20 cellular contexts compared by ENCODE assay signal in the genomic region with DNA sequence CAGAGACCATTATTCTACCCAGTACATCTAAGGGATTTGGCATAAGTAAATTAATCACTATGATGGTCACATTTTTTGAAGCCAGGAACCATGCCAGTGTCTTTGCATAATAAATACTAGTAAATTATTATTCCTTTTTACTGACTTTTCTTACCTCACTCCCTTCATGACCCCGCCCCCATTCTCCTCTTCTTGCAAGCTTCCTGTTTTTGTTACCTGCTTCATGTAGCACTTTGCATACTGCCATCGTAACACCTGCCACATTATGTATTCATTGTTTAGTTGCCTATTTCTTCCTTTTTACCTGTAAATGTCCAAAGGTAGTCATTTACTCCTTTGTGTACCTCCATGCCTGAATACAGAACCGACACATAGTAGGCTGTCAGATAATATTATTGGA.
"Had no signal": no experiment of that assay in that cellular context is flagged by ENCODE, and none has a peak within 500 bp of the region (broad histone marks: within the 10 kb centered on the region; RNA-seq: fewer than 3 reads in every experiment).

No MANE protein-coding gene starts in this region.

- H3K4me1 ChIP-seq: foreskin keratinocyte, parathyroid adenoma, prostate gland, right lobe of liver, tibial artery, upper lobe of left lung, uterus had no signal

- H3K27me3 ChIP-seq: foreskin keratinocyte, hepatocyte, right lobe of liver, tibial artery, upper lobe of left lung, uterus had no signal

- H3K27ac Mint-ChIP-seq: endodermal cell; naive thymus-derived CD4-positive, alpha-beta T cell; nephron progenitor cell; stimulated activated effector memory CD8-positive, alpha-beta T cell treated with anti-CD3 and anti-CD28 coated beads, Interleukin-12 subunit alpha, Interleukin-12 subunit beta, amount 100 ng/mL, for 72 hours; stimulated activated naive CD8-positive, alpha-beta T cell treated with anti-CD3 and anti-CD28 coated beads, Interleukin-15, Interleukin-2, amounts not matched to agents 100 ng/mL and 50 ng/mL, for 24 hours had no signal

- H3K4me3 Mint-ChIP-seq: endodermal cell; naive thymus-derived CD4-positive, alpha-beta T cell; nephron progenitor cell; stimulated activated effector memory CD8-positive, alpha-beta T cell treated with anti-CD3 and anti-CD28 coated beads, Interleukin-12 subunit alpha, Interleukin-12 subunit beta, amount 100 ng/mL, for 72 hours; stimulated activated naive CD8-positive, alpha-beta T cell treated with anti-CD3 and anti-CD28 coated beads, Interleukin-15, Interleukin-2, amounts not matched to agents 100 ng/mL and 50 ng/mL, for 24 hours had no signal

- DNase-seq: dermis blood vessel endothelial cell; endodermal cell; erythroblast; foreskin keratinocyte; head of caudate nucleus; left colon; naive thymus-derived CD4-positive, alpha-beta T cell; nephron progenitor cell; retina; right lobe of liver; stimulated activated CD4-positive, alpha-beta T cell treated with anti-CD3 and anti-CD28 coated beads, Interleukin-4, amount 100 ng/mL, for 1 hour; stimulated activated CD8-positive, alpha-beta memory T cell treated with anti-CD3 and anti-CD28 coated beads, Interleukin-4, amount 100 ng/mL, for 48 hours; tibial artery; upper lobe of left lung; uterus had no signal

- H3K36me3 Mint-ChIP-seq: stimulated activated effector memory CD8-positive, alpha-beta T cell treated with anti-CD3 and anti-CD28 coated beads, Interleukin-12 subunit alpha, Interleukin-12 subunit beta, amount 100 ng/mL, for 72 hours had no signal

- H3K4me3 ChIP-seq: hepatocyte, prostate gland, right lobe of liver, tibial artery, upper lobe of left lung, uterus had no signal

- H3K4me1 Mint-ChIP-seq: nephron progenitor cell; stimulated activated effector memory CD8-positive, alpha-beta T cell treated with anti-CD3 and anti-CD28 coated beads, Interleukin-12 subunit alpha, Interleukin-12 subunit beta, amount 100 ng/mL, for 72 hours had no signal

- H3K4me2 ChIP-seq: hepatocyte had no signal

- H3K79me2 ChIP-seq: hepatocyte, parathyroid adenoma had no signal

- ATAC-seq: foreskin keratinocyte; left colon; naive thymus-derived CD4-positive, alpha-beta T cell; right lobe of liver; stimulated activated effector memory CD8-positive, alpha-beta T cell treated with anti-CD3 and anti-CD28 coated beads, Interleukin-12 subunit alpha, Interleukin-12 subunit beta, amount 100 ng/mL, for 72 hours had no signal

- H3K27ac ChIP-seq: foreskin keratinocyte, hepatocyte, parathyroid adenoma, prostate gland, right lobe of liver, tibial artery, upper lobe of left lung, uterus had no signal

- H3K27me3 Mint-ChIP-seq: naive thymus-derived CD4-positive, alpha-beta T cell; stimulated activated naive CD8-positive, alpha-beta T cell treated with anti-CD3 and anti-CD28 coated beads, Interleukin-15, Interleukin-2, amounts not matched to agents 100 ng/mL and 50 ng/mL, for 24 hours had no signal

- H2AFZ ChIP-seq: hepatocyte, parathyroid adenoma had no signal

- H3K36me3 ChIP-seq: prostate gland, right lobe of liver, upper lobe of left lung, uterus had no signal
